In genomic region chr2:10532631-10533101, GRCh38 we compare ENCODE assay signal across 21 cellular contexts.
DNase-seq lines count a peak whose midpoint lies in the region; ATAC-seq, FAIRE-seq and TF ChIP-seq lines count a peak whose summit lies in the region.
"Had no signal": no experiment of that assay in that cellular context is flagged by ENCODE, and none has a peak within 500 bp of the region (broad histone marks: within the 10 kb centered on the region; RNA-seq: fewer than 3 reads in every experiment).

No MANE protein-coding gene starts in this region.

- peak; percentile 12 for FAIRE-seq in HepG2 (lab: Jason Lieb, UNC)
- peak; percentile 13 for FAIRE-seq in urothelium cell line (lab: Jason Lieb, UNC)

- H3K4me1 ChIP-seq in right atrium auricular region (no peaks in the 10 kb centered on the region), HepG2 (ENCODE audit: insufficient read depth, low read length) (peaks cover 17% of the 10 kb centered on the region), esophagus muscularis mucosa (no peaks in the 10 kb centered on the region), mucosa of descending colon (ENCODE audit: low read depth) (no peaks in the 10 kb centered on the region)

- no peak overlapping the region for H3K4me3 ChIP-seq in right atrium auricular region
- H3K4me3 ChIP-seq in HepG2 (replicated peaks in 1 of 3; ENCODE audit: insufficient read depth in 1 of 3, low read depth in 2 of 3, low read length in 3 of 3) = no peak overlapping the region
- H3K4me3 ChIP-seq in esophagus muscularis mucosa = no peak overlapping the region
- H3K4me3 ChIP-seq in mucosa of descending colon = no peak overlapping the region
- H3K4me3 ChIP-seq: BLaER1, ovary had no signal

- TF ChIP-seq CTCF in right atrium auricular region (IDR thresholded peaks at IDR 0.05) = no peak
- no peak for TF ChIP-seq CTCF in HepG2 (CRISPR knock-in tag; IDR thresholded peaks at IDR 0.05)
- TF ChIP-seq CTCF in esophagus muscularis mucosa (IDR thresholded peaks at IDR 0.05) = no peak
- TF ChIP-seq CTCF in mucosa of descending colon (IDR thresholded peaks at IDR 0.05) = no peak

- H3K4me2 ChIP-seq in HepG2 (ENCODE audit: low read depth, low read length) = no peak overlapping the region
- H3K4me2 ChIP-seq: KMS-11 had no signal

- in situ Hi-C loops in HepG2 (cut with HindIII; ENCODE audit: extremely low pct_ligation_motif_present, low pct_unique_long_range_greater_than_20kb) = no loop called here

- CTCF ChIA-PET in HepG2 (lab: Yijun Ruan, JAX; ENCODE audit: low intra/inter-chr PET ratio, low total read pairs) = no interaction called here

- H3K36me3 ChIP-seq in right atrium auricular region = no peaks in the 10 kb centered on the region
- H3K36me3 ChIP-seq in HepG2 (replicated peaks in 1 of 2; ENCODE audit: control insufficient read depth in 1 of 2, insufficient read depth in 2 of 2, low read length in 2 of 2) = no peaks in the 10 kb centered on the region
- H3K36me3 ChIP-seq in esophagus muscularis mucosa = no peaks in the 10 kb centered on the region
- H3K36me3 ChIP-seq in mucosa of descending colon (ENCODE audit: low read depth) = no peaks in the 10 kb centered on the region
- H3K36me3 ChIP-seq: BLaER1, ovary had no signal

- intact Hi-C loops in Right ventricle myocardium inferior (cut with DNase I) (no loop called here), HepG2 (cut with micrococcal nuclease; ENCODE audit: unreplicated experiment) (no loop called here), esophagus muscularis mucosa (cut with DNase I) (no loop called here), mucosa of descending colon (cut with DNase I, micrococcal nuclease) (no loop called here)

- no peak for TF ChIP-seq RAD21 in HepG2 (CRISPR knock-in tag; IDR thresholded peaks at IDR 0.05)

- H3K79me2 ChIP-seq in HepG2 (ENCODE audit: insufficient read depth, low read length) = no peaks in the 10 kb centered on the region

- no peak overlapping the region for H3K9ac ChIP-seq in HepG2 (ENCODE audit: insufficient read depth, low read depth, low read length)
- H3K9ac ChIP-seq: BLaER1, KMS-11 had no signal

- DNase-seq in Right ventricle myocardium inferior (ENCODE audit: missing footprints) (peak; percentile 72), right atrium auricular region (ENCODE audit: low spot score) (no peak), SW480 (ENCODE audit: low spot score) (peak; percentile 77), HepG2 (ENCODE audit: low spot score) (no peak), urothelium cell line (ENCODE audit: low spot score) (peak; percentile 36), esophagus muscularis mucosa (ENCODE audit: extremely low spot score) (no peak), occipital lobe (lab: John Stamatoyannopoulos, UW) (no peak), mucosa of descending colon (no peak)
- DNase-seq: activated CD4-positive, alpha-beta T cell treated with anti-CD3 and anti-CD28 coated beads, Interleukin-2, amount 10 ng/mL, durations not matched to agents 24 days and 14 days; activated naive CD4-positive, alpha-beta T cell; DMS 273 treated with DMSO at 0.1 percent for 48 hours; effector memory CD4-positive, alpha-beta T cell; GF-D8; NCI-H1048; NCI-H2029 treated with DMSO at 0.1 percent for 48 hours; NCI-H446; ovary; RPMI8226; stimulated activated CD4-positive, alpha-beta T cell treated with anti-CD3 and anti-CD28 coated beads, Interleukin-2, amount 100 ng/mL, for 48 hours had no signal

- H3K27me3 ChIP-seq in right atrium auricular region (no peaks in the 10 kb centered on the region), HepG2 (ENCODE audit: control insufficient read depth in 1 of 2, insufficient read depth in 2 of 2, low read length in 2 of 2) (peaks cover 12 to 52% of the 10 kb centered on the region in 2 experiments), esophagus muscularis mucosa (no peaks in the 10 kb centered on the region)
- H3K27me3 ChIP-seq: ovary had no signal

- TF ChIP-seq EP300 in HepG2 (IDR thresholded peaks at IDR 0.05; ENCODE audit: low read depth in 2 of 2, low read length in 2 of 2) (no peak), HepG2 (CRISPR knock-in tag; IDR thresholded peaks at IDR 0.05; ENCODE audit: borderline replicate concordance) (no peak), esophagus muscularis mucosa (IDR thresholded peaks at IDR 0.05) (no peak)

- no peak for ATAC-seq in Right ventricle myocardium inferior
- ATAC-seq in HepG2 = peak; percentile 58
- ATAC-seq in mucosa of descending colon = no peak

- no peaks in the 10 kb centered on the region; the same call in 1 of the 2 replicates for H4K20me1 ChIP-seq in HepG2 (ENCODE audit: insufficient read depth, low read length)

- WGBS in HepG2 (ENCODE audit: low lambda C conversion rate) = 34% methylated on average over 10 of the region's 14 CpGs
- WGBS in esophagus muscularis mucosa = 92% methylated on average over 6 of the region's 14 CpGs

- no TSS peak for BruUV-seq in HepG2 (replicated peaks; lab: Mats Ljungman, UMichigan)

- H3K27ac ChIP-seq in right atrium auricular region (no peak overlapping the region), HepG2 (ENCODE audit: extremely low read length, insufficient read depth, low read length) (no peak overlapping the region), esophagus muscularis mucosa (replicated peaks in 1 of 4) (no peak overlapping the region)
- H3K27ac ChIP-seq: BLaER1, KMS-11, ovary had no signal

- no peak overlapping the region for H2AFZ ChIP-seq in HepG2 (ENCODE audit: low read length)

- POLR2A ChIA-PET in HepG2 (lab: Yijun Ruan, JAX) = interaction anchor here (0.6 kb wide), 1 partner anchor 157 kb away, joined by 6 read pairs; the partner anchor contains the start of gene NOL10

- H3K9me3 ChIP-seq in right atrium auricular region (no peaks in the 10 kb centered on the region), HepG2 (ENCODE audit: low read length) (no peaks in the 10 kb centered on the region), esophagus muscularis mucosa (no peaks in the 10 kb centered on the region), mucosa of descending colon (no peaks in the 10 kb centered on the region)
- H3K9me3 ChIP-seq: BLaER1, ovary had no signal

- TF ChIP-seq POLR2A in HepG2 (IDR thresholded peaks at IDR 0.05; ENCODE audit: insufficient read depth in 1 of 2, low read depth in 2 of 2, low read length in 2 of 2) (no peak), esophagus muscularis mucosa (IDR thresholded peaks at IDR 0.05; ENCODE audit: low read depth) (no peak)

TF ChIP-seq in HepG2, 621 proteins besides CTCF, POLR2A, EP300 and RAD21:
- TF ChIP-seq SP4 (CRISPR knock-in tag; IDR thresholded peaks at IDR 0.05) = peak; percentile 5; the same call in 1 of the 2 replicates
- TF ChIP-seq TEAD3 (CRISPR knock-in tag; optimal IDR thresholded peaks at IDR 0.05; ENCODE audit: borderline replicate concordance) = peak; percentile 29
- TF ChIP-seq KLF11 (CRISPR knock-in tag; IDR thresholded peaks at IDR 0.05) = no peak

Comparison
In these comparisons a context has a peak if more than half of its experiments do, and no peak if none do; other contexts are left out.
1. DNase-seq: peak in Right ventricle myocardium inferior (single experiment), SW480 (single experiment) and urothelium cell line (single experiment); none in right atrium auricular region (single experiment), HepG2 (single experiment), esophagus muscularis mucosa (single experiment), occipital lobe (single experiment) and mucosa of descending colon (0 of 3).